In the genomic region with DNA sequence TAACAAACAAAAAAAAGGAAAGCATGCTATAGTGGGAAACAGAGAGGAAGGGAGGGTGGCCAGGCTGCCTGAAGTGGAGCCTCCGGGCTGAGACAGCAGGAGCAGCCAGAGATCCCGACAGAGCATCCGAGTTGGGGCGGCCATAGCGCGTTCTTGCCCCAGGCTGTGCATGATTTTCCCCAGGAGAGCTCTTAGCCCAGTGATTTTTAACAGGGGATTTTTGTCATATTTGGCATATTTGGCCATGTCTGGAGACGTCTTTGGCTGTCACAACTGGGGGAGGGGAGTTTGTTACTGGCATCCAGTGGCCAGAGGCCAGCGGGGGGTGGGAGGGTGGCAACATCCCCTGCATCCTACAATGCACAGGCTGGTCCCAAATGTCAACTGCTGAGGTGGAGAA, we compare ENCODE assay signal across 2 cellular contexts.
TF ChIP-seq lines count a peak whose summit lies in the region.

No MANE protein-coding gene starts in this region.

TF ChIP-seq in IMR-90, 13 proteins besides CTCF, POLR2A, EP300 and RAD21:
- TF ChIP-seq MXI1 (IDR thresholded peaks at IDR 0.05; ENCODE audit: borderline replicate concordance, low read depth, low read length): no peak
- TF ChIP-seq CEBPB (IDR thresholded peaks at IDR 0.05; ENCODE audit: low read depth, low read length): no peak
- no peak for TF ChIP-seq MAZ (IDR thresholded peaks at IDR 0.05; ENCODE audit: borderline replicate concordance, low read depth, low read length)
- no peak for TF ChIP-seq BHLHE40 (IDR thresholded peaks at IDR 0.05; ENCODE audit: low read depth, low read length)
- TF ChIP-seq CHD1 (IDR thresholded peaks at IDR 0.05; ENCODE audit: low read depth, low read length): no peak
- TF ChIP-seq SMC3 (IDR thresholded peaks at IDR 0.05; ENCODE audit: low read depth, low read length): no peak
- TF ChIP-seq, protein P1, sequence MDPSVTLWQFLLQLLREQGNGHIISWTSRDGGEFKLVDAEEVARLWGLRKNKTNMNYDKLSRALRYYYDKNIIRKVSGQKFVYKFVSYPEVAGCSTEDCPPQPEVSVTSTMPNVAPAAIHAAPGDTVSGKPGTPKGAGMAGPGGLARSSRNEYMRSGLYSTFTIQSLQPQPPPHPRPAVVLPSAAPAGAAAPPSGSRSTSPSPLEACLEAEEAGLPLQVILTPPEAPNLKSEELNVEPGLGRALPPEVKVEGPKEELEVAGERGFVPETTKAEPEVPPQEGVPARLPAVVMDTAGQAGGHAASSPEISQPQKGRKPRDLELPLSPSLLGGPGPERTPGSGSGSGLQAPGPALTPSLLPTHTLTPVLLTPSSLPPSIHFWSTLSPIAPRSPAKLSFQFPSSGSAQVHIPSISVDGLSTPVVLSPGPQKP (IDR thresholded peaks at IDR 0.05; ENCODE audit: borderline replicate concordance, low read depth, low read length): no peak
- no peak for TF ChIP-seq RCOR1 (IDR thresholded peaks at IDR 0.05; ENCODE audit: insufficient replicate concordance, low read length)
- TF ChIP-seq, protein P2, sequence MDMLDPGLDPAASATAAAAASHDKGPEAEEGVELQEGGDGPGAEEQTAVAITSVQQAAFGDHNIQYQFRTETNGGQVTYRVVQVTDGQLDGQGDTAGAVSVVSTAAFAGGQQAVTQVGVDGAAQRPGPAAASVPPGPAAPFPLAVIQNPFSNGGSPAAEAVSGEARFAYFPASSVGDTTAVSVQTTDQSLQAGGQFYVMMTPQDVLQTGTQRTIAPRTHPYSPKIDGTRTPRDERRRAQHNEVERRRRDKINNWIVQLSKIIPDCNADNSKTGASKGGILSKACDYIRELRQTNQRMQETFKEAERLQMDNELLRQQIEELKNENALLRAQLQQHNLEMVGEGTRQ (IDR thresholded peaks at IDR 0.05; ENCODE audit: low read depth, low read length): no peak
- no peak for TF ChIP-seq MAFK (IDR thresholded peaks at IDR 0.05; ENCODE audit: low read depth, low read length)
- no peak for TF ChIP-seq NFE2L2 (IDR thresholded peaks at IDR 0.05; ENCODE audit: low read depth, low read length)
- no peak for TF ChIP-seq FOS (IDR thresholded peaks at IDR 0.05; ENCODE audit: low read depth, low read length)
- no peak for TF ChIP-seq RFX5 (IDR thresholded peaks at IDR 0.05; ENCODE audit: low read depth, low read length)

TF ChIP-seq in HepG2, 621 proteins besides CTCF, POLR2A, EP300 and RAD21:
- no peak for TF ChIP-seq ZNF446 (CRISPR knock-in tag; IDR thresholded peaks at IDR 0.05)
- TF ChIP-seq, protein P3, sequence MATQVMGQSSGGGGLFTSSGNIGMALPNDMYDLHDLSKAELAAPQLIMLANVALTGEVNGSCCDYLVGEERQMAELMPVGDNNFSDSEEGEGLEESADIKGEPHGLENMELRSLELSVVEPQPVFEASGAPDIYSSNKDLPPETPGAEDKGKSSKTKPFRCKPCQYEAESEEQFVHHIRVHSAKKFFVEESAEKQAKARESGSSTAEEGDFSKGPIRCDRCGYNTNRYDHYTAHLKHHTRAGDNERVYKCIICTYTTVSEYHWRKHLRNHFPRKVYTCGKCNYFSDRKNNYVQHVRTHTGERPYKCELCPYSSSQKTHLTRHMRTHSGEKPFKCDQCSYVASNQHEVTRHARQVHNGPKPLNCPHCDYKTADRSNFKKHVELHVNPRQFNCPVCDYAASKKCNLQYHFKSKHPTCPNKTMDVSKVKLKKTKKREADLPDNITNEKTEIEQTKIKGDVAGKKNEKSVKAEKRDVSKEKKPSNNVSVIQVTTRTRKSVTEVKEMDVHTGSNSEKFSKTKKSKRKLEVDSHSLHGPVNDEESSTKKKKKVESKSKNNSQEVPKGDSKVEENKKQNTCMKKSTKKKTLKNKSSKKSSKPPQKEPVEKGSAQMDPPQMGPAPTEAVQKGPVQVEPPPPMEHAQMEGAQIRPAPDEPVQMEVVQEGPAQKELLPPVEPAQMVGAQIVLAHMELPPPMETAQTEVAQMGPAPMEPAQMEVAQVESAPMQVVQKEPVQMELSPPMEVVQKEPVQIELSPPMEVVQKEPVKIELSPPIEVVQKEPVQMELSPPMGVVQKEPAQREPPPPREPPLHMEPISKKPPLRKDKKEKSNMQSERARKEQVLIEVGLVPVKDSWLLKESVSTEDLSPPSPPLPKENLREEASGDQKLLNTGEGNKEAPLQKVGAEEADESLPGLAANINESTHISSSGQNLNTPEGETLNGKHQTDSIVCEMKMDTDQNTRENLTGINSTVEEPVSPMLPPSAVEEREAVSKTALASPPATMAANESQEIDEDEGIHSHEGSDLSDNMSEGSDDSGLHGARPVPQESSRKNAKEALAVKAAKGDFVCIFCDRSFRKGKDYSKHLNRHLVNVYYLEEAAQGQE (IDR thresholded peaks at IDR 0.05; ENCODE audit: borderline replicate concordance in 1 of 2, low read depth in 1 of 2, low read length in 2 of 2): no peak
- no peak for TF ChIP-seq KMT2B (CRISPR knock-in tag; IDR thresholded peaks at IDR 0.05)
- no peak for TF ChIP-seq RFXAP (CRISPR knock-in tag; IDR thresholded peaks at IDR 0.05; ENCODE audit: borderline replicate concordance)
- TF ChIP-seq, protein P4, sequence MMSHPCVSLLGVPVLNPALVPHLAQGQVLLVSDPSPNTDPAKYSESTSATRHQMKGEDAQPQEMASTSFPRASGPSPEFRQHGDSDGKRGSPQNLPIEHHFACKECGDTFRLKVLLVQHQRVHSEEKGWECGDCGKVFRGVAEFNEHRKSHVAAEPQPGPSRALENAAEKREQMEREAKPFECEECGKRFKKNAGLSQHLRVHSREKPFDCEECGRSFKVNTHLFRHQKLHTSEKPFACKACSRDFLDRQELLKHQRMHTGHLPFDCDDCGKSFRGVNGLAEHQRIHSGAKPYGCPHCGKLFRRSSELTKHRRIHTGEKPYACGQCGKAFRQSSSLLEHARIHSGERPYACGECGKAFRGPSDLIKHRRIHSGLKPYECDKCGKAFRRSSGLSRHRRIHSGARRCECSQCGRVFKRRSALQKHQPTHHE (CRISPR knock-in tag; IDR thresholded peaks at IDR 0.05; ENCODE audit: borderline replicate concordance): no peak
- no peak for TF ChIP-seq HNF4G (IDR thresholded peaks at IDR 0.05; ENCODE audit: borderline replicate concordance, low read depth, low read length)
- TF ChIP-seq HNF4G (CRISPR knock-in tag; IDR thresholded peaks at IDR 0.05; ENCODE audit: borderline replicate concordance, low read depth): no peak
- TF ChIP-seq ZNF383 (CRISPR knock-in tag; IDR thresholded peaks at IDR 0.05; ENCODE audit: borderline replicate concordance): no peak
- TF ChIP-seq, protein P5, sequence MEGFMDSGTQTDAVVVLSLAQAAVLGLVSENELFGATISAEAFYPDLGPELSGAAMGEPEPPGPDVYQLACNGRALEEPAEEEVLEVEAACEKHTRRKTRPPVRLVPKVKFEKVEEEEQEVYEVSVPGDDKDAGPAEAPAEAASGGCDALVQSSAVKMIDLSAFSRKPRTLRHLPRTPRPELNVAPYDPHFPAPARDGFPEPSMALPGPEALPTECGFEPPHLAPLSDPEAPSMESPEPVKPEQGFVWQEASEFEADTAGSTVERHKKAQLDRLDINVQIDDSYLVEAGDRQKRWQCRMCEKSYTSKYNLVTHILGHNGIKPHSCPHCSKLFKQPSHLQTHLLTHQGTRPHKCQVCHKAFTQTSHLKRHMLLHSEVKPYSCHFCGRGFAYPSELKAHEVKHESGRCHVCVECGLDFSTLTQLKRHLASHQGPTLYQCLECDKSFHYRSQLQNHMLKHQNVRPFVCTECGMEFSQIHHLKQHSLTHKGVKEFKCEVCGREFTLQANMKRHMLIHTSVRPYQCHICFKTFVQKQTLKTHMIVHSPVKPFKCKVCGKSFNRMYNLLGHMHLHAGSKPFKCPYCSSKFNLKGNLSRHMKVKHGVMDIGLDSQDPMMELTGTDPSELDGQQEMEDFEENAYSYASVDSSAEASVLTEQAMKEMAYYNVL (CRISPR knock-in tag; IDR thresholded peaks at IDR 0.05; ENCODE audit: borderline replicate concordance): no peak
- TF ChIP-seq ARID2 (CRISPR knock-in tag; IDR thresholded peaks at IDR 0.05; ENCODE audit: borderline replicate concordance): no peak
- no peak for TF ChIP-seq FOSL2 (CRISPR knock-in tag; IDR thresholded peaks at IDR 0.05)
- no peak for TF ChIP-seq RAD51 (IDR thresholded peaks at IDR 0.05; ENCODE audit: borderline replicate concordance)
- TF ChIP-seq, protein P6, sequence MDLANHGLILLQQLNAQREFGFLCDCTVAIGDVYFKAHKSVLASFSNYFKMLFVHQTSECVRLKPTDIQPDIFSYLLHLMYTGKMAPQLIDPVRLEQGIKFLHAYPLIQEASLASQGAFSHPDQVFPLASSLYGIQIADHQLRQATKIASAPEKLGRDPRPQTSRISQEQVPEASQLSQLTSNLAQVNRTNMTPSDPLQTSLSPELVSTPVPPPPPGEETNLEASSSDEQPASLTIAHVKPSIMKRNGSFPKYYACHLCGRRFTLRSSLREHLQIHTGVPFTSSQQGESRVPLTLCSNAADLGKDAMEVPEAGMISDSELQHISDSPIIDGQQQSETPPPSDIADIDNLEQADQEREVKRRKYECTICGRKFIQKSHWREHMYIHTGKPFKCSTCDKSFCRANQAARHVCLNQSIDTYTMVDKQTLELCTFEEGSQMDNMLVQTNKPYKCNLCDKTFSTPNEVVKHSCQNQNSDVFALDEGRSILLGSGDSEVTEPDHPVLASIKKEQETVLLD (CRISPR knock-in tag; IDR thresholded peaks at IDR 0.05; ENCODE audit: low read depth): no peak
- no peak for TF ChIP-seq ZMYM4 (CRISPR knock-in tag; IDR thresholded peaks at IDR 0.05)
- TF ChIP-seq, protein P7, sequence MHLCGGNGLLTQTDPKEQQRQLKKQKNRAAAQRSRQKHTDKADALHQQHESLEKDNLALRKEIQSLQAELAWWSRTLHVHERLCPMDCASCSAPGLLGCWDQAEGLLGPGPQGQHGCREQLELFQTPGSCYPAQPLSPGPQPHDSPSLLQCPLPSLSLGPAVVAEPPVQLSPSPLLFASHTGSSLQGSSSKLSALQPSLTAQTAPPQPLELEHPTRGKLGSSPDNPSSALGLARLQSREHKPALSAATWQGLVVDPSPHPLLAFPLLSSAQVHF (CRISPR knock-in tag; IDR thresholded peaks at IDR 0.05): no peak
- TF ChIP-seq ZNF619 (CRISPR knock-in tag; IDR thresholded peaks at IDR 0.05): no peak
- no peak for TF ChIP-seq ESRRA (CRISPR knock-in tag; IDR thresholded peaks at IDR 0.05; ENCODE audit: low read depth)
